Comparison of ENCODE assay signal across 9 cellular contexts in genomic region chr19:38210458-38210987, GRCh38. TPM values are rescaled to one million over a fixed set of nuclear protein-coding genes. Genes with fewer than 3 reads are reported as not detected.
DNase-seq lines count a peak whose midpoint lies in the region; ATAC-seq and TF ChIP-seq lines count a peak whose summit lies in the region.
"Had no signal": no experiment of that assay in that cellular context is flagged by ENCODE, and none has a peak within 500 bp of the region (broad histone marks: within the 10 kb centered on the region; RNA-seq: fewer than 3 reads in every experiment).

No MANE protein-coding gene starts in this region.

- peak overlapping the region; percentile 40 for H3K4me3 ChIP-seq in SJCRH30
- peak overlapping the region in 1 of 2 donors; percentile 31 for H3K4me3 ChIP-seq in right atrium auricular region

- H3K4me3 Mint-ChIP-seq in progenitor cell of endocrine pancreas (ENCODE audit: low read depth) = peak overlapping the region; percentile 22

- no peaks in the 10 kb centered on the region for H3K9me3 Mint-ChIP-seq in progenitor cell of endocrine pancreas (ENCODE audit: low read depth)

- H3K9me3 ChIP-seq in SJCRH30 (replicated peaks) = no peaks in the 10 kb centered on the region
- no peaks in the 10 kb centered on the region for H3K9me3 ChIP-seq in right atrium auricular region

- H3K27me3 Mint-ChIP-seq in progenitor cell of endocrine pancreas = peaks cover 27% of the 10 kb centered on the region

- H3K36me3 ChIP-seq in SJCRH30 (peaks cover under 1% of the 10 kb centered on the region; the same call in 1 of the 2 replicates), right atrium auricular region (peaks cover 12% of the 10 kb centered on the region)

- H3K27ac Mint-ChIP-seq in progenitor cell of endocrine pancreas = peak overlapping the region; percentile 77

- in situ Hi-C loops in ACHN (cut with HindIII; ENCODE audit: low pct_ligation_motif_present, low pct_unique_long_range_greater_than_20kb, low sequenced_read_pairs) = no loop called here

- TF ChIP-seq CTCF in right atrium auricular region (IDR thresholded peaks at IDR 0.05) = no peak
- TF ChIP-seq CTCF in progenitor cell of endocrine pancreas (IDR thresholded peaks at IDR 0.05; ENCODE audit: unreplicated experiment) = no peak

- peaks cover 12% of the 10 kb centered on the region for H3K4me1 Mint-ChIP-seq in progenitor cell of endocrine pancreas (ENCODE audit: low read depth)

- ATAC-seq in GM18907 (IDR thresholded peaks at IDR 0.05; ENCODE audit: unreplicated experiment) (no peak), GM18868 (IDR thresholded peaks at IDR 0.05; ENCODE audit: unreplicated experiment) (no peak)

- H3K27me3 ChIP-seq in SJCRH30 (no peaks in the 10 kb centered on the region), right atrium auricular region (peaks cover 0 to 10% of the 10 kb centered on the region in 2 donors)

- DNase-seq in Daoy (ENCODE audit: low read depth) (peak; percentile 45), SJCRH30 (peak; percentile 87 to 89), right atrium auricular region (ENCODE audit: low spot score) (no peak), progenitor cell of endocrine pancreas (ENCODE audit: low spot score, unreplicated experiment) (peak; percentile 42), ACHN (no peak), SIG-M5 (lab: John Stamatoyannopoulos, UW) (no peak)
- DNase-seq: activated T-cell treated with anti-CD3 and anti-CD28 coated beads for 4 hours had no signal

- H3K27ac ChIP-seq in SJCRH30 = no peak overlapping the region
- peak overlapping the region; percentile 28 to 44 for H3K27ac ChIP-seq in right atrium auricular region

- peaks cover 17% of the 10 kb centered on the region for H3K36me3 Mint-ChIP-seq in progenitor cell of endocrine pancreas (ENCODE audit: insufficient read depth)

- H3K4me1 ChIP-seq in SJCRH30 (peaks cover 3% of the 10 kb centered on the region; the same call in 1 of the 2 replicates), right atrium auricular region (peaks cover 0 to 27% of the 10 kb centered on the region in 2 donors)

RNA-seq across cellular contexts. Expression of gene DPF1, which starts 13.5 kb away (rescaled TPM):
- total RNA-seq in Daoy (2014; rRNA removed; shearing (Covaris generic)) = 5.3 and 6.4 TPM in 2 replicates
- 8.1 and 10.6 TPM in 2 replicates for total RNA-seq in SJCRH30 (2014; rRNA removed; shearing (Covaris generic))
- total RNA-seq in right atrium auricular region = not detected
- 4.8 and 4.9 TPM in 2 replicates for total RNA-seq in progenitor cell of endocrine pancreas

RNA-seq across cellular contexts. Expression of gene PPP1R14A, which starts 45.7 kb away (rescaled TPM):
- 6.1 TPM in 1 of 2 replicates, not detected in the other for total RNA-seq in Daoy (2014; rRNA removed; shearing (Covaris generic))
- 1.9 and 2.2 TPM in 2 replicates for total RNA-seq in SJCRH30 (2014; rRNA removed; shearing (Covaris generic))
- total RNA-seq in right atrium auricular region (10 to 100 TPM; 28.0 to 30.0 TPM), progenitor cell of endocrine pancreas (15.2 and 17.2 TPM in 2 replicates)

RNA-seq across cellular contexts. Expression of gene SPINT2, which starts 53.9 kb away (rescaled TPM):
- total RNA-seq in Daoy (2014; rRNA removed; shearing (Covaris generic)) = 3.3 and 5.5 TPM in 2 replicates
- total RNA-seq in SJCRH30 (2014; rRNA removed; shearing (Covaris generic)) = 0.38 and 0.45 TPM in 2 replicates
- total RNA-seq in right atrium auricular region (10 to 100 TPM; 11.1 to 52.7 TPM), progenitor cell of endocrine pancreas (519 and 559 TPM in 2 replicates)

Comparison
In these comparisons a context has a peak if more than half of its experiments do, and no peak if none do; other contexts are left out.
1. DNase-seq: peak in Daoy (single experiment), SJCRH30 (2 of 2) and progenitor cell of endocrine pancreas (single experiment); none in right atrium auricular region (single experiment), ACHN (single experiment) and SIG-M5 (single experiment).